32 cellular contexts compared by ENCODE assay signal in the genomic region with DNA sequence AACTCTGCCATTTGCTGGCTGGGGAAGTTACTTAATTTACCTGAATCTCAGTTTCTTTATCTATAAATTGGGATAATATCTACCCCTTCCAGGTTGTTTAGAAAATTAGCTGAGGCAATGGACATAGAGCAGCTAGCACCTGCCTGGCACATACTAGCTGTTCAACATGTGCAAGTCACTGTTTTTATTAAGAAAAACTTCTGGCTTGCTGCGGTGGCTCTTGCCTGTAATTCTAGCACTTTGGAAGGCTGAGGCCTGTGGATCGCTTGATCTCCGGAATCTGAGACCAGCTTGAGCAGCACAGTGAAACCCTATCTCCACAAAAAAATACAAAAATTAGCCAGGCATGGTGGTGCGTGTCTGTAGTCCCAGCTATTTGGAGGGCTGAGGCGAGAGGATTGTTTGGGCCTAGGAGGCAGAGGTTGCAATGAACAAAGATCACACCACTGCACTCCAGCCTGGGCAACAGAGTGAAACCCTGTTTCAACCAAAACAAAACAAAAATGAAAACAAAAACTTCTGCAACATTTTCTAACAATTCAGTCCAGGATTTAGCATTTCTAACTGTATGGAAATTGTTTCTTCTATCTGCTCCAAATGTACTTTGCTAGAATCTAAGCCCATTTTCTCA. TPM values are rescaled to one million over a fixed set of nuclear protein-coding genes. Genes with fewer than 3 reads are reported as not detected.
"Had no signal": no experiment of that assay in that cellular context is flagged by ENCODE, and none has a peak within 500 bp of the region (broad histone marks: within the 10 kb centered on the region; RNA-seq: fewer than 3 reads in every experiment).

No MANE protein-coding gene starts in this region.

- H3K36me3 Mint-ChIP-seq: activated naive CD4-positive, alpha-beta T cell treated with anti-CD3 and anti-CD28 coated beads, Interleukin-2, amount 50 U/mL, for 72 hours; natural killer cell treated with Interleukin-12 subunit alpha and Interleukin-12 subunit beta and Interleukin-15 and Interleukin-18, amount 100 ng/mL, for 72 hours had no signal

- H3K27ac ChIP-seq: body of pancreas, coronary artery, dorsolateral prefrontal cortex, heart left ventricle, left ventricle myocardium inferior, parathyroid adenoma, right atrium auricular region, testis had no signal

- ATAC-seq: activated CD4-positive, alpha-beta T cell treated with anti-CD3 and anti-CD28 coated beads for 36 hours; activated naive CD4-positive, alpha-beta T cell treated with anti-CD3 and anti-CD28 coated beads, Interleukin-2, amount 50 U/mL, for 72 hours; activated T-cell treated with anti-CD3 and anti-CD28 coated beads, Interleukin-2, amount 50 U/mL, for 72 hours; body of pancreas; effector memory CD8-positive, alpha-beta T cell; heart left ventricle; mucosa of descending colon; natural killer cell treated with Interleukin-12 subunit alpha and Interleukin-12 subunit beta and Interleukin-15 and Interleukin-18, amount 100 ng/mL, for 72 hours; stimulated activated naive CD8-positive, alpha-beta T cell treated with anti-CD3 and anti-CD28 coated beads, Interleukin-15, Interleukin-2, amounts not matched to agents 100 U/mL and 50 U/mL, for 24 hours had no signal

- H3K27ac Mint-ChIP-seq: activated CD4-positive, alpha-beta T cell treated with anti-CD3 and anti-CD28 coated beads for 36 hours; activated naive CD4-positive, alpha-beta T cell treated with anti-CD3 and anti-CD28 coated beads, Interleukin-2, amount 50 U/mL, for 72 hours; activated T-cell treated with anti-CD3 and anti-CD28 coated beads, Interleukin-2, amount 50 U/mL, for 72 hours; effector memory CD8-positive, alpha-beta T cell; natural killer cell treated with Interleukin-12 subunit alpha and Interleukin-12 subunit beta and Interleukin-15 and Interleukin-18, amount 100 ng/mL, for 72 hours had no signal

- H3K4me3 Mint-ChIP-seq: activated CD4-positive, alpha-beta T cell treated with anti-CD3 and anti-CD28 coated beads for 36 hours; activated T-cell treated with anti-CD3 and anti-CD28 coated beads, Interleukin-2, amount 50 U/mL, for 72 hours; effector memory CD8-positive, alpha-beta T cell; natural killer cell treated with Interleukin-12 subunit alpha and Interleukin-12 subunit beta and Interleukin-15 and Interleukin-18, amount 100 ng/mL, for 72 hours had no signal

- H3K27me3 ChIP-seq: body of pancreas, heart left ventricle, right atrium auricular region, testis had no signal

- H3K9me3 Mint-ChIP-seq: activated naive CD4-positive, alpha-beta T cell treated with anti-CD3 and anti-CD28 coated beads, Interleukin-2, amount 50 U/mL, for 72 hours; activated T-cell treated with anti-CD3 and anti-CD28 coated beads, Interleukin-2, amount 50 U/mL, for 72 hours; effector memory CD8-positive, alpha-beta T cell; natural killer cell treated with Interleukin-12 subunit alpha and Interleukin-12 subunit beta and Interleukin-15 and Interleukin-18, amount 100 ng/mL, for 72 hours had no signal

- H3K79me2 ChIP-seq: parathyroid adenoma had no signal

- H3K4me1 Mint-ChIP-seq: activated CD4-positive, alpha-beta T cell treated with anti-CD3 and anti-CD28 coated beads for 36 hours had no signal

- H3K9me3 ChIP-seq: body of pancreas, heart left ventricle, left ventricle myocardium inferior, mucosa of descending colon, right atrium auricular region, testis had no signal

- H3K4me3 ChIP-seq: body of pancreas, coronary artery, dorsolateral prefrontal cortex, heart left ventricle, left ventricle myocardium inferior, mucosa of descending colon, right atrium auricular region, testis had no signal

- H2AFZ ChIP-seq: parathyroid adenoma had no signal

- H3K4me1 ChIP-seq: body of pancreas, parathyroid adenoma, right atrium auricular region, testis had no signal

- DNase-seq: activated CD4-positive, alpha-beta T cell treated with anti-CD3 and anti-CD28 coated beads for 36 hours; activated CD4-positive, alpha-beta T cell treated with anti-CD3 and anti-CD28 coated beads, Interleukin-2, amount 50 U/mL, for 4 hours; activated CD4-positive, CD25-positive, alpha-beta regulatory T cell; activated naive CD4-positive, alpha-beta T cell; activated T-cell treated with anti-CD3 and anti-CD28 coated beads for 4 hours; activated T-cell treated with anti-CD3 and anti-CD28 coated beads, Interleukin-2, amount 50 U/mL, for 72 hours; aorta; body of pancreas; cerebellar nuclear complex; dorsolateral prefrontal cortex; effector memory CD8-positive, alpha-beta T cell; foreskin fibroblast; heart left ventricle; kidney glomerular epithelial cell; left ventricle myocardium inferior; mucosa of descending colon; stimulated activated CD4-positive, alpha-beta T cell treated with anti-CD3 and anti-CD28 coated beads, Interleukin-2, amount 100 ng/mL, for 48 hours; stimulated activated naive CD8-positive, alpha-beta T cell treated with anti-CD3 and anti-CD28 coated beads, Interleukin-15, Interleukin-2, amounts not matched to agents 100 U/mL and 50 U/mL, for 24 hours; testis; trophoblast cell had no signal

- H3K36me3 ChIP-seq: heart left ventricle, left ventricle myocardium inferior, right atrium auricular region had no signal

RNA-seq across cellular contexts. Expression of a gene that starts 27.7 kb away (rescaled TPM):
- total RNA-seq: activated CD4-positive, alpha-beta T cell treated with anti-CD3 and anti-CD28 coated beads for 36 hours; activated naive CD4-positive, alpha-beta T cell treated with anti-CD3 and anti-CD28 coated beads, Interleukin-2, amount 50 U/mL, for 72 hours; activated T-cell treated with anti-CD3 and anti-CD28 coated beads, Interleukin-2, amount 50 U/mL, for 72 hours; aorta; body of pancreas; dorsolateral prefrontal cortex; heart left ventricle; left ventricle myocardium inferior; lung microvascular endothelial cell; mesenteric fat pad; mucosa of descending colon; myocyte; pulmonary artery endothelial cell; right atrium auricular region; T-helper 1 cell treated with Interleukin-12 subunit alpha and Interleukin-12 subunit beta and Interleukin-4 antibody, amounts not matched to agents 30 ng/mL and 1 ng/mL, for 36 hours had no signal
- polyA plus RNA-seq: adipose tissue, aorta, esophagus, heart left ventricle had no signal
